ENCODE assay signal across 19 cellular contexts in genomic region chr9:113529336-113530009, GRCh38.
"Had no signal": no experiment of that assay in that cellular context is flagged by ENCODE, and none has a peak within 500 bp of the region (broad histone marks: within the 10 kb centered on the region; RNA-seq: fewer than 3 reads in every experiment).

No MANE protein-coding gene starts in this region.

- H3K36me3 Mint-ChIP-seq: type B pancreatic cell, WTC11 had no signal

- H3K9me3 Mint-ChIP-seq: activated CD8-positive, alpha-beta T cell treated with anti-CD3 and anti-CD28 coated beads for 36 hours; activated naive CD8-positive, alpha-beta T cell treated with anti-CD3 and anti-CD28 coated beads, Interleukin-2, amount 50 U/mL, for 24 hours; naive thymus-derived CD4-positive, alpha-beta T cell; type B pancreatic cell; WTC11 had no signal

- H3K27me3 Mint-ChIP-seq: activated CD8-positive, alpha-beta T cell treated with anti-CD3 and anti-CD28 coated beads for 36 hours; activated naive CD8-positive, alpha-beta T cell treated with anti-CD3 and anti-CD28 coated beads, Interleukin-2, amount 50 U/mL, for 24 hours; naive thymus-derived CD4-positive, alpha-beta T cell; progenitor cell of endocrine pancreas; type B pancreatic cell had no signal

- ATAC-seq: activated CD8-positive, alpha-beta T cell treated with anti-CD3 and anti-CD28 coated beads for 36 hours; activated naive CD8-positive, alpha-beta T cell treated with anti-CD3 and anti-CD28 coated beads, Interleukin-2, amount 50 U/mL, for 24 hours; left lung; mucosa of descending colon; naive thymus-derived CD4-positive, alpha-beta T cell; WTC11 had no signal

- H3K27ac Mint-ChIP-seq: activated CD8-positive, alpha-beta T cell treated with anti-CD3 and anti-CD28 coated beads for 36 hours; activated naive CD8-positive, alpha-beta T cell treated with anti-CD3 and anti-CD28 coated beads, Interleukin-2, amount 50 U/mL, for 24 hours; progenitor cell of endocrine pancreas; type B pancreatic cell; WTC11 had no signal

- H3K4me3 Mint-ChIP-seq: activated CD8-positive, alpha-beta T cell treated with anti-CD3 and anti-CD28 coated beads for 36 hours; activated naive CD8-positive, alpha-beta T cell treated with anti-CD3 and anti-CD28 coated beads, Interleukin-2, amount 50 U/mL, for 24 hours; naive thymus-derived CD4-positive, alpha-beta T cell; type B pancreatic cell; WTC11 had no signal

- H3K4me3 ChIP-seq: left lung, mucosa of descending colon, right atrium auricular region, skin epidermis had no signal

- H3K27me3 ChIP-seq: left lung, right atrium auricular region had no signal

- DNase-seq: activated CD4-positive, alpha-beta T cell treated with anti-CD3 and anti-CD28 coated beads for 4 hours; activated CD8-positive, alpha-beta T cell treated with anti-CD3 and anti-CD28 coated beads for 36 hours; activated gamma-delta T cell treated with Interleukin-2 at 50 U/mL for 16 hours; activated naive CD8-positive, alpha-beta T cell treated with anti-CD3 and anti-CD28 coated beads, Interleukin-2, amount 50 U/mL, for 24 hours; activated T-cell treated with anti-CD3 and anti-CD28 coated beads, Interleukin-2, amount 50 U/mL, for 48 hours; aorta; kidney; mucosa of descending colon; naive thymus-derived CD4-positive, alpha-beta T cell; nucleus accumbens; stimulated activated CD4-positive, alpha-beta T cell treated with anti-CD3 and anti-CD28 coated beads, Interleukin-4, amount 100 ng/mL, for 24 hours; stimulated activated naive CD4-positive, alpha-beta T cell treated with Interleukin-2 at 50 U/mL for 16 hours; T-helper 2 cell had no signal

- H3K27ac ChIP-seq: left lung, skin epidermis had no signal

- FAIRE-seq: kidney had no signal

- H3K9me3 ChIP-seq: left lung, mucosa of descending colon, right atrium auricular region had no signal
